ENCODE assay signal across 12 cellular contexts in genomic region chrY:14344648-14345333, GRCh38.
DNase-seq lines count a peak whose midpoint lies in the region; ATAC-seq and TF ChIP-seq lines count a peak whose summit lies in the region.
"Had no signal": no experiment of that assay in that cellular context is flagged by ENCODE, and none has a peak within 500 bp of the region (broad histone marks: within the 10 kb centered on the region; RNA-seq: fewer than 3 reads in every experiment).

No MANE protein-coding gene starts in this region.

- H3K4me3 ChIP-seq in epithelial cell of esophagus (ENCODE audit: low read length) (no peak overlapping the region), tibial nerve (peak overlapping the region in 2 of 4 donors; percentile 23 to 25)

- no peak for TF ChIP-seq POLR2A in tibial nerve (IDR thresholded peaks at IDR 0.05)

- H3K4me1 Mint-ChIP-seq in CD4-positive, alpha-beta T cell (ENCODE audit: low read depth), result peaks cover 51% of the 10 kb centered on the region

- H3K27ac ChIP-seq in CD4-positive, alpha-beta T cell (ENCODE audit: low read depth, low read length), result peak overlapping the region; percentile 21
- H3K27ac ChIP-seq in tibial nerve, result no peak overlapping the region

- POLR2A ChIA-PET in CD4-positive, alpha-beta T cell (lab: Charles Lee), result interaction anchor here (0.9 kb wide), 1 partner anchor 88 kb away, joined by 3 read pairs; no protein-coding TSS in a partner anchor

- H3K36me3 Mint-ChIP-seq in CD4-positive, alpha-beta T cell (ENCODE audit: low read depth), result no peaks in the 10 kb centered on the region

- CTCF ChIA-PET in CD4-positive, alpha-beta T cell (lab: Charles Lee), result no interaction called here

- H3K4me1 ChIP-seq in tibial nerve, result no peaks in the 10 kb centered on the region

- H3K9me3 Mint-ChIP-seq in CD4-positive, alpha-beta T cell, result no peaks in the 10 kb centered on the region
- H3K9me3 Mint-ChIP-seq: stimulated activated naive B cell treated with anti-CD40 and anti-IgM and Interleukin-4, amounts not matched to agents 10 μg/mL and 1 μg/mL and 100 μg/mL, for 72 hours had no signal

- intact Hi-C loops in CD4-positive, alpha-beta T cell (cut with DNase I, micrococcal nuclease), result no loop called here

- no peak for TF ChIP-seq CTCF in CD4-positive, alpha-beta T cell (IDR thresholded peaks at IDR 0.05)
- TF ChIP-seq CTCF in epithelial cell of esophagus (IDR thresholded peaks at IDR 0.05; ENCODE audit: insufficient read depth, low read depth, low read length, missing control alignments) (no peak), tibial nerve (IDR thresholded peaks at IDR 0.05) (no peak)

- peak in 1 of 10 experiments; percentile 6 for DNase-seq in CD4-positive, alpha-beta T cell
- DNase-seq in LHCN-M2 (ENCODE audit: low read depth), result peak; percentile 5
- DNase-seq in epithelial cell of esophagus (ENCODE audit: low read depth), result peak; percentile 70
- DNase-seq in hepatic stellate cell (ENCODE audit: low spot score), result no peak
- DNase-seq in inferior parietal cortex (ENCODE audit: extremely low spot score), result no peak
- no peak for DNase-seq in tibial nerve (ENCODE audit: low spot score in 2 of 2)
- DNase-seq in NOMO-1 treated with DMSO at 0.1 percent for 48 hours (lab: John Stamatoyannopoulos, UW; ENCODE audit: unreplicated experiment), result no peak
- DNase-seq: caudate nucleus; H7; NCI-H1694; stimulated activated naive B cell treated with anti-CD40 and anti-IgM and Interleukin-4, amounts not matched to agents 10 μg/mL and 1 μg/mL and 100 μg/mL, for 72 hours had no signal

- no peaks in the 10 kb centered on the region for H3K36me3 ChIP-seq in tibial nerve

- H3K27me3 ChIP-seq in CD4-positive, alpha-beta T cell (ENCODE audit: control insufficient read depth, insufficient read depth, low read length), result no peaks in the 10 kb centered on the region
- H3K27me3 ChIP-seq in tibial nerve, result no peaks in the 10 kb centered on the region

- H3K4me3 Mint-ChIP-seq in CD4-positive, alpha-beta T cell, result peak overlapping the region; percentile 83

- peak; percentile 43 for ATAC-seq in CD4-positive, alpha-beta T cell (ENCODE audit: poor library complexity)
- peak; percentile 52 for ATAC-seq in GM21390 (IDR thresholded peaks at IDR 0.05; ENCODE audit: unreplicated experiment)

- 56% methylated on average over 5 of the region's 5 CpGs; no CpG with 5 or more reads in 1 of the 2 donors for WGBS in tibial nerve, 2 donors

- H3K27ac Mint-ChIP-seq in CD4-positive, alpha-beta T cell, result peak overlapping the region; percentile 80
- H3K27ac Mint-ChIP-seq: stimulated activated naive B cell treated with anti-CD40 and anti-IgM and Interleukin-4, amounts not matched to agents 10 μg/mL and 1 μg/mL and 100 μg/mL, for 72 hours had no signal

- no peaks in the 10 kb centered on the region for H3K9me3 ChIP-seq in CD4-positive, alpha-beta T cell (ENCODE audit: control insufficient read depth, low read length)
- H3K9me3 ChIP-seq in tibial nerve, result no peaks in the 10 kb centered on the region

- no peak for TF ChIP-seq EP300 in tibial nerve (IDR thresholded peaks at IDR 0.05)

- H3K27me3 Mint-ChIP-seq in CD4-positive, alpha-beta T cell, result no peaks in the 10 kb centered on the region
- H3K27me3 Mint-ChIP-seq: stimulated activated naive B cell treated with anti-CD40 and anti-IgM and Interleukin-4, amounts not matched to agents 10 μg/mL and 1 μg/mL and 100 μg/mL, for 72 hours had no signal

Comparison
In these comparisons a context has a peak if more than half of its experiments do, and no peak if none do; other contexts are left out.
1. DNase-seq: peak in LHCN-M2 (single experiment) and epithelial cell of esophagus (single experiment); none in hepatic stellate cell (single experiment), inferior parietal cortex (single experiment), tibial nerve (0 of 2) and NOMO-1 treated with DMSO at 0.1 percent for 48 hours (single experiment).